In genomic region chr4:2793578-2793919, GRCh38 we compare ENCODE assay signal across 9 cellular contexts. TPM values are rescaled to one million over a fixed set of nuclear protein-coding genes. Genes with fewer than 3 reads are reported as not detected.
A peak's percentile ranks its signal among the peaks of the same experiment; 100 is the strongest.
DNase-seq lines count a peak whose midpoint lies in the region; ATAC-seq and TF ChIP-seq lines count a peak whose summit lies in the region.
"Had no signal": no experiment of that assay in that cellular context is flagged by ENCODE, and none has a peak within 500 bp of the region (broad histone marks: within the 10 kb centered on the region; RNA-seq: fewer than 3 reads in every experiment).

No MANE protein-coding gene starts in this region.

- H3K9ac ChIP-seq in mesenchymal stem cell (ENCODE audit: low read length) = peak overlapping the region; percentile 77

- ATAC-seq in T-helper 17 cell (no peak), thoracic aorta (ENCODE audit: insufficient number of reproducible peaks, low FRiP score, low read depth) (no peak), HG02852 (IDR thresholded peaks at IDR 0.05; ENCODE audit: unreplicated experiment) (no peak), HG03432 (IDR thresholded peaks at IDR 0.05; ENCODE audit: unreplicated experiment) (no peak)

- peak overlapping the region; percentile 55 for H3K4me3 ChIP-seq in H7 (ENCODE audit: insufficient read depth, low read depth, low read length)
- H3K4me3 ChIP-seq in coronary artery = peak overlapping the region; percentile 80
- H3K4me3 ChIP-seq in mesenchymal stem cell (ENCODE audit: insufficient read depth in 1 of 2, low read depth in 1 of 2, low read length in 2 of 2) = peak overlapping the region; percentile 70 to 78
- H3K4me3 ChIP-seq in thoracic aorta = peak overlapping the region; percentile 86

- H3K4me1 Mint-ChIP-seq in T-helper 17 cell = peaks cover 46% of the 10 kb centered on the region

- H3K36me3 ChIP-seq in H7 (replicated peaks; ENCODE audit: control insufficient read depth, insufficient read depth, low read length) (no peaks in the 10 kb centered on the region), mesenchymal stem cell (ENCODE audit: control insufficient read depth in 1 of 2, insufficient read depth in 2 of 2, low read depth in 1 of 2, low read length in 2 of 2) (peaks cover 0 to 24% of the 10 kb centered on the region in 2 experiments), thoracic aorta (no peaks in the 10 kb centered on the region)

- peaks cover 12% of the 10 kb centered on the region for H3K27me3 ChIP-seq in H7 (ENCODE audit: control insufficient read depth, insufficient read depth, low read length)
- no peaks in the 10 kb centered on the region for H3K27me3 ChIP-seq in mesenchymal stem cell (ENCODE audit: control insufficient read depth in 1 of 2, insufficient read depth in 1 of 2, low read length in 2 of 2)
- no peaks in the 10 kb centered on the region for H3K27me3 ChIP-seq in thoracic aorta (replicated peaks; ENCODE audit: insufficient read depth)

- H3K4ac ChIP-seq in mesenchymal stem cell (ENCODE audit: low read depth in 1 of 2, low read length in 2 of 2) = peak overlapping the region; percentile 26 to 78

- H2BK5ac ChIP-seq in mesenchymal stem cell (ENCODE audit: low read depth, low read length, poor library complexity, severe bottlenecking) = no peak overlapping the region

- TF ChIP-seq CTCF in coronary artery (IDR thresholded peaks at IDR 0.05) (no peak), thoracic aorta (IDR thresholded peaks at IDR 0.05) (no peak), GM10266 (IDR thresholded peaks at IDR 0.05; ENCODE audit: control insufficient read depth, insufficient read depth, low read depth, missing control alignments) (no peak)

- WGBS in mesenchymal stem cell = 8% methylated on average over 24 of the region's 24 CpGs

- H3K27ac ChIP-seq in coronary artery = peak overlapping the region; percentile 67 to 85
- H3K27ac ChIP-seq in mesenchymal stem cell (ENCODE audit: low read length, poor library complexity, severe bottlenecking) = peak overlapping the region; percentile 63
- H3K27ac ChIP-seq in thoracic aorta = peak overlapping the region in 1 of 2 donors; percentile 43
- H3K27ac ChIP-seq: VCaP had no signal

- H3K79me1 ChIP-seq in mesenchymal stem cell (replicated peaks; ENCODE audit: low read length, poor library complexity, severe bottlenecking) = no peaks in the 10 kb centered on the region

- no peak overlapping the region for H3K27ac Mint-ChIP-seq in T-helper 17 cell

- H3K4me2 ChIP-seq in mesenchymal stem cell (ENCODE audit: low read length, poor library complexity, severe bottlenecking) = peak overlapping the region; percentile 73

- H3K9me3 ChIP-seq in T-helper 17 cell (ENCODE audit: control insufficient read depth, low read length, poor library complexity, severe bottlenecking) = no peaks in the 10 kb centered on the region
- no peaks in the 10 kb centered on the region for H3K9me3 ChIP-seq in mesenchymal stem cell (ENCODE audit: control insufficient read depth, low read length)
- H3K9me3 ChIP-seq in thoracic aorta = no peaks in the 10 kb centered on the region

- peak overlapping the region; percentile 67 for H2BK120ac ChIP-seq in mesenchymal stem cell (ENCODE audit: low read depth, low read length)

- H3K27me3 Mint-ChIP-seq in T-helper 17 cell = no peaks in the 10 kb centered on the region

- DNase-seq in H7 (no peak), T-helper 17 cell (no peak), coronary artery (ENCODE audit: low spot score) (peak; percentile 74), mesenchymal stem cell (peak; percentile 72), thoracic aorta (ENCODE audit: low spot score) (no peak), GM10266 (ENCODE audit: extremely low spot score) (no peak)

- peak overlapping the region; percentile 21 for H2AK5ac ChIP-seq in mesenchymal stem cell (ENCODE audit: low read length, severe bottlenecking)

- H3K18ac ChIP-seq in mesenchymal stem cell (ENCODE audit: low read depth in 1 of 2, low read length in 2 of 2) = peak overlapping the region; percentile 97 to 99

- peak overlapping the region; percentile 33 for H4K8ac ChIP-seq in mesenchymal stem cell (ENCODE audit: low read length)

- no peak overlapping the region for H3K23ac ChIP-seq in mesenchymal stem cell (ENCODE audit: low read length in 2 of 2)

- H3K14ac ChIP-seq in mesenchymal stem cell (ENCODE audit: low read length in 2 of 2) = peak overlapping the region; percentile 68 to 81

- no peaks in the 10 kb centered on the region for H3K36me3 Mint-ChIP-seq in T-helper 17 cell (ENCODE audit: low read depth)

- no peak overlapping the region for H2AFZ ChIP-seq in mesenchymal stem cell (ENCODE audit: low read depth, low read length)

- H4K91ac ChIP-seq in mesenchymal stem cell (ENCODE audit: low read length) = peak overlapping the region; percentile 83

- H3K4me3 Mint-ChIP-seq in T-helper 17 cell = peak overlapping the region; percentile 87

- peaks cover 55% of the 10 kb centered on the region for H3K4me1 ChIP-seq in mesenchymal stem cell (ENCODE audit: control insufficient read depth, insufficient read depth, low read depth, low read length)
- H3K4me1 ChIP-seq in thoracic aorta (ENCODE audit: control insufficient read depth in 1 of 2, low read depth in 2 of 2) = peaks cover 11 to 31% of the 10 kb centered on the region in 2 donors

- H2BK15ac ChIP-seq in mesenchymal stem cell (ENCODE audit: low read depth, poor library complexity, severe bottlenecking) = no peak overlapping the region

- peak overlapping the region; percentile 97 to 99 for H2BK12ac ChIP-seq in mesenchymal stem cell (ENCODE audit: low read length in 2 of 2)

RNA-seq across cellular contexts. Expression of gene SH3BP2, which starts 0.7 kb away (rescaled TPM):
- total RNA-seq in H7 (2014; rRNA removed; shearing (Covaris generic)) = 20.4 and 35.5 TPM in 2 replicates
- total RNA-seq in T-helper 17 cell = 10 to 100 TPM; 36.0 to 62.0 TPM
- polyA plus RNA-seq in mesenchymal stem cell (2013, experiment 1 of 2) = 25.7 TPM
- 26.3 TPM for polyA plus RNA-seq in mesenchymal stem cell (2013, experiment 2 of 2)
- total RNA-seq in thoracic aorta = 10 to 100 TPM; 56.0 to 61.7 TPM

RNA-seq across cellular contexts. Expression of gene TNIP2, which starts 37.4 kb away (rescaled TPM):
- 44.6 and 51.3 TPM in 2 replicates for total RNA-seq in H7 (2014; rRNA removed; shearing (Covaris generic))
- total RNA-seq in T-helper 17 cell (10 to 100 TPM; 66.0 to 72.5 TPM), thoracic aorta (10 to 100 TPM; 67.3 to 84.8 TPM)
- 26.1 TPM for polyA plus RNA-seq in mesenchymal stem cell (2013, experiment 1 of 2)
- polyA plus RNA-seq in mesenchymal stem cell (2013, experiment 2 of 2) = 25.8 TPM

RNA-seq across cellular contexts. Expression of gene ADD1, which starts 50.1 kb away (rescaled TPM):
- 201 and 224 TPM in 2 replicates for total RNA-seq in H7 (2014; rRNA removed; shearing (Covaris generic))
- total RNA-seq in T-helper 17 cell (100 to 1,000 TPM; 211 to 228 TPM), thoracic aorta (100 to 1,000 TPM; 256 to 338 TPM)
- polyA plus RNA-seq in mesenchymal stem cell (2013, experiment 1 of 2) = 336 TPM
- polyA plus RNA-seq in mesenchymal stem cell (2013, experiment 2 of 2) = 331 TPM

Comparison
In these comparisons a context has a peak if more than half of its experiments do, and no peak if none do; other contexts are left out.
1. DNase-seq: peak in coronary artery (single experiment) and mesenchymal stem cell (single experiment); none in H7 (single experiment), T-helper 17 cell (0 of 3), thoracic aorta (single experiment) and GM10266 (single experiment).
2. Peak in every context shown above with its lines, with median percentiles within 50 percentile points of each other: H3K4me3 ChIP-seq.